Comparison of ENCODE assay signal across 16 cellular contexts in the genomic region with DNA sequence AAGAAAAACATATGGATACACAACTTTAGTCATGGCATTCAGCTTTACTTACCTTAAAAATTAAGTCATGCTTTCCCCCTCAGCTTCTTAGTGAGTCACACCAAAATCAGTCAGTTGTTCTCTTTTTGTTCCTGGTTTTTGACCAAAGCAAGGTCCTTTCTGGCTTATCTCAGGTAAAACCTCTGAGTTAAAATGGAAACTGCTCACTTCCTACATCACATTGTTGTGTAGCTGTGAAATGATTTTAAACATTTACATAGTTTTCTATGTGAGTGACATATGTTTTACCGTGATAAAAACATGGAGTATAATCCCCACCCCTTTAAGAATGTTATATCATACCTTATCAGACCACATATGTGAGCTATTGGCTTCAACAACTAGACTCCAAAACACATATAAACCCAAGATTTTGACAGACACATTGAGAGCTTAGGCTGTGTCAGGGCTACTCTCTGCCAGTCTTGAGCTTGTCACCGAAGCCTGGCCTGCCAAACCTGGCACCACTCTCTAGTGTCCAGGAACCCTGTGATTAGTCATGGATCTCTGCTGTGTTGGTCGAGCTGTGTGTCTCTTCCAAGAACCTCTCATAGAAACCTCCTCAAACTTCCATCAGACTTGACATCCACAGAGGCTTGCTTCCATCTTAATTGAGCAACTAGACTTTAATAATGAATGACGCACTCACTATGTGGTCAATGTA.
A peak's percentile ranks its signal among the peaks of the same experiment; 100 is the strongest.
DNase-seq lines count a peak whose midpoint lies in the region; ATAC-seq and TF ChIP-seq lines count a peak whose summit lies in the region.
"Had no signal": no experiment of that assay in that cellular context is flagged by ENCODE, and none has a peak within 500 bp of the region (broad histone marks: within the 10 kb centered on the region; RNA-seq: fewer than 3 reads in every experiment).

No MANE protein-coding gene starts in this region.

- H3K4me3 ChIP-seq in GM12864 (ENCODE audit: low read depth, low read length) = no peak overlapping the region
- H3K4me3 ChIP-seq: skin epidermis had no signal

- no peak for TF ChIP-seq CTCF in GM12864 (IDR thresholded peaks at IDR 0.05; ENCODE audit: low read depth, low read length, missing control alignments)

- ATAC-seq in GM19372 (IDR thresholded peaks at IDR 0.05; ENCODE audit: low read depth, unreplicated experiment) (peak; percentile 55), HG02884 (IDR thresholded peaks at IDR 0.05; ENCODE audit: unreplicated experiment) (peak; percentile 66), HG02678 (IDR thresholded peaks at IDR 0.05; ENCODE audit: unreplicated experiment) (no peak), GM18517 (IDR thresholded peaks at IDR 0.05; ENCODE audit: unreplicated experiment) (no peak)

- peak; percentile 40 for DNase-seq in GM12864 (ENCODE audit: low read depth)
- DNase-seq in OCI-M1 (lab: John Stamatoyannopoulos, UW) = peak; percentile 82
- DNase-seq in NCI-H748 treated with DMSO at 0.1 percent for 48 hours (lab: John Stamatoyannopoulos, UW) = no peak
- DNase-seq in NCI-H510A treated with DMSO at 0.1 percent for 48 hours (lab: John Stamatoyannopoulos, UW) = no peak
- DNase-seq: activated CD4-positive, alpha-beta T cell treated with anti-CD3 and anti-CD28 coated beads for 4 hours; activated naive CD4-positive, alpha-beta T cell treated with anti-CD3 and anti-CD28 coated beads, Interleukin-2, amount 10 ng/mL, durations not matched to agents 7 days and 5 days; GF-D8; hippocampal formation; posterior cingulate gyrus; Right ventricle myocardium superior; stimulated activated naive CD4-positive, alpha-beta T cell had no signal

Comparison
In these comparisons a context has a peak if more than half of its experiments do, and no peak if none do; other contexts are left out.
1. DNase-seq: peak in GM12864 (single experiment) and OCI-M1 (single experiment); none in NCI-H748 treated with DMSO at 0.1 percent for 48 hours (single experiment) and NCI-H510A treated with DMSO at 0.1 percent for 48 hours (single experiment).
2. ATAC-seq: peak in GM19372 (single experiment) and HG02884 (single experiment); none in HG02678 (single experiment) and GM18517 (single experiment).